ENCODE assay signal across 1 cellular context in the genomic region with DNA sequence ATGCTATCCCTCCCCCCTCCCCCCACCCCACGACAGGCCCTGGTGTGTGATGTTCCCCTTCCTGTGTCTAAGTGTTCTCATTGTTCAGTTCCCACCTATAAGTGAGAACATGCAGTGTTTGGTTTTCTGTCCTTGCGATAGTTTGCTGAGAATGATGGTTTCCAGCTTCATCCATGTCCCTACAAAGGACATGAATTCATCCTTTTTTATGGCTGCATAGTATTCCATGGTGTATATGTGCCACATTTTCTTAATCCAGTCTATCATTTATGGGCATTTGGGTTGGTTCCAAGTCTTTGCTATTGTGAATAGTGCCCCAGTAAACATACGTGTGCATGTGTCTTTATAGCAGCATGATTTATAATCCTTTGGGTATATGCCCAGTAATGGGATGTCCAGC.
TF ChIP-seq lines count a peak whose summit lies in the region.
"Not testable (repeated sequence)": the region's sequence is repeated elsewhere in the genome, so short reads cannot be mapped to it uniquely, and the experiment has no call there.

No MANE protein-coding gene starts in this region.

- not testable (repeated sequence) for H3K36me3 ChIP-seq in HEK293 (ENCODE audit: control insufficient read depth in 2 of 2, insufficient read depth in 1 of 2, low read length in 2 of 2)

- POLR2A ChIA-PET in HEK293 (lab: Yijun Ruan, JAX), result not testable (repeated sequence)

- CTCF ChIA-PET in HEK293 (lab: Yijun Ruan, JAX), result interaction anchor here (0.6 to 1.0 kb wide), 2 partner anchors 112 to 169 kb away, joined by 3 to 4 read pairs; no protein-coding TSS in a partner anchor

- H3K4me1 ChIP-seq in HEK293 (ENCODE audit: control insufficient read depth, insufficient read depth, low read length), result peaks cover 10% of the 10 kb centered on the region

- TF ChIP-seq CTCF in HEK293 (tag by site-specific recombination; IDR thresholded peaks at IDR 0.05), result not testable (repeated sequence)

- H3K4me3 ChIP-seq in HEK293 (ENCODE audit: low read depth, low read length), result not testable (repeated sequence)

- not testable (repeated sequence) for H3K9me3 ChIP-seq in HEK293 (ENCODE audit: control insufficient read depth, insufficient read depth, low read depth, low read length)

- not testable (repeated sequence) for H3K27ac ChIP-seq in HEK293 (ENCODE audit: extremely low read depth, low read depth, low read length)

TF ChIP-seq in HEK293, 187 proteins besides CTCF, POLR2A, EP300 and RAD21:
- TF ChIP-seq, protein P1, sequence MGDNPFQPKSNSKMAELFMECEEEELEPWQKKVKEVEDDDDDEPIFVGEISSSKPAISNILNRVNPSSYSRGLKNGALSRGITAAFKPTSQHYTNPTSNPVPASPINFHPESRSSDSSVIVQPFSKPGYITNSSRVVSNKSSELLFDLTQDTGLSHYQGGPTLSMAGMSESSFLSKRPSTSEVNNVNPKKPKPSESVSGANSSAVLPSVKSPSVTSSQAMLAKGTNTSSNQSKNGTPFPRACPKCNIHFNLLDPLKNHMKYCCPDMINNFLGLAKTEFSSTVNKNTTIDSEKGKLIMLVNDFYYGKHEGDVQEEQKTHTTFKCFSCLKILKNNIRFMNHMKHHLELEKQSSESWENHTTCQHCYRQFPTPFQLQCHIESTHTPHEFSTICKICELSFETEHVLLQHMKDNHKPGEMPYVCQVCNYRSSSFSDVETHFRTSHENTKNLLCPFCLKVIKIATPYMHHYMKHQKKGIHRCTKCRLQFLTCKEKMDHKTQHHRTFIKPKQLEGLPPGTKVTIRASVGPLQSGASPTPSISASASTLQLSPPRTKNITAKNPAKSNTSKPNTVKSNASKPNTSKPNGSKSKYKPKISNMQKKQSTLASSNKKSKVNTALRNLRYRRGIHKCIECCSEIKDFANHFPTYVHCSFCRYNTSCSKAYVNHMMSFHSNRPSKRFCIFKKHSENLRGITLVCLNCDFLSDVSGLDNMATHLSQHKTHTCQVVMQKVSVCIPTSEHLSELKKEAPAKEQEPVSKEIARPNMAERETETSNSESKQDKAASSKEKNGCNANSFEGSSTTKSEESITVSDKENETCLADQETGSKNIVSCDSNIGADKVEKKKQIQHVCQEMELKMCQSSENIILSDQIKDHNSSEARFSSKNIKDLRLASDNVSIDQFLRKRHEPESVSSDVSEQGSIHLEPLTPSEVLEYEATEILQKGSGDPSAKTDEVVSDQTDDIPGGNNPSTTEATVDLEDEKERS (tag by site-specific recombination; IDR thresholded peaks at IDR 0.05), result peak; percentile 85; the same call in 1 of the 2 replicates
- TF ChIP-seq ZNF202 (tag by site-specific recombination; IDR thresholded peaks at IDR 0.05; ENCODE audit: borderline replicate concordance), result 0 out of 2 replicates have a peak, but pooled peaks have one; percentile 20
- TF ChIP-seq, protein P2, sequence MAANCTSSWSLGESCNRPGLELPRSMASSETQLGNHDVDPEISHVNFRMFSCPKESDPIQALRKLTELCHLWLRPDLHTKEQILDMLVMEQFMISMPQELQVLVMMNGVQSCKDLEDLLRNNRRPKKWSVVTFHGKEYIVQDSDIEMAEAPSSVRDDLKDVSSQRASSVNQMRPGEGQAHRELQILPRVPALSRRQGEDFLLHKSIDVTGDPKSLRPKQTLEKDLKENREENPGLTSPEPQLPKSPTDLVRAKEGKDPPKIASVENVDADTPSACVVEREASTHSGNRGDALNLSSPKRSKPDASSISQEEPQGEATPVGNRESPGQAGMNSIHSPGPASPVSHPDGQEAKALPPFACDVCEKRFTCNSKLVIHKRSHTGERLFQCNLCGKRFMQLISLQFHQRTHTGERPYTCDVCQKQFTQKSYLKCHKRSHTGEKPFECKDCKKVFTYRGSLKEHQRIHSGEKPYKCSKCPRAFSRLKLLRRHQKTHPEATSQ (tag by site-specific recombination; IDR thresholded peaks at IDR 0.05), result 0 out of 2 replicates have a peak, but pooled peaks have one; percentile 55
- TF ChIP-seq, protein P3, sequence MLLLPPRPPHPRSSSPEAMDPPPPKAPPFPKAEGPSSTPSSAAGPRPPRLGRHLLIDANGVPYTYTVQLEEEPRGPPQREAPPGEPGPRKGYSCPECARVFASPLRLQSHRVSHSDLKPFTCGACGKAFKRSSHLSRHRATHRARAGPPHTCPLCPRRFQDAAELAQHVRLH (tag by site-specific recombination; IDR thresholded peaks at IDR 0.05), result peak; percentile 92
- TF ChIP-seq ZNF146 (tag by site-specific recombination; IDR thresholded peaks at IDR 0.05), result peak; percentile 99
TF ChIP-seq in HEK293: peak in this region for 5; not testable (repeated sequence) for 182.
